Comparison of ENCODE assay signal across 20 cellular contexts in the genomic region with DNA sequence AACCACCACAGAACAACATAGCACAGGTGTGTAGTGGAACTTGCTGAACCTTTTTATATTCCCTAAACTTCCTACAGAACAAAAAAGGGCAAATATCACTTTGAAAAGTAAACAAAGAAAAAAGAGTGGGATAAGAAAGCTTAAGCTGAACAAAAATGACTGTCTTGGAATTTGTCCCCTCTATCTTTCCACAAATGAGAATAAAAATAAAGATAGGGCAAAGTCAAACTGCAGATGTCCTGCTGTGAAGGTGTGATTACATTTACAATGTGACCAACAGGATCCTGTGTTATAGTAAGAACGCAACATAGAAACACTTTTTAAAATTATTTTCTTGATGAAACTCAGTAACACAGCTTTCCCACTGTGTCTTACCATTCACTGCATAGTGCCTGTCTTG.
DNase-seq lines count a peak whose midpoint lies in the region; ATAC-seq, FAIRE-seq and TF ChIP-seq lines count a peak whose summit lies in the region.
"Had no signal": no experiment of that assay in that cellular context is flagged by ENCODE, and none has a peak within 500 bp of the region (broad histone marks: within the 10 kb centered on the region; RNA-seq: fewer than 3 reads in every experiment).

No MANE protein-coding gene starts in this region.

- no peak for TF ChIP-seq RAD21 in A549 (conservative IDR thresholded peaks at IDR 0.05 in 1 of 2, IDR thresholded peaks at IDR 0.05 in 1 of 2)

- CTCF ChIA-PET in A549 (lab: Yijun Ruan, JAX), result interaction anchor here (1.0 to 2.7 kb wide), 3 partner anchors 10 to 100 kb away, joined by 4 to 8 read pairs (median 5); no protein-coding TSS in a partner anchor

- in situ Hi-C loops in transverse colon (cut with MboI; ENCODE audit: low pct_ligation_motif_present in 1 of 4, low pct_unique_long_range_greater_than_20kb in 1 of 4, low sequenced_read_pairs in 3 of 4), result no loop called here

- WGBS in A549 (ENCODE audit: missing lambda C conversion rate), result 84% methylated on average over 1 of the region's 1 CpG
- WGBS in transverse colon (ENCODE audit: low coverage in 1 of 2), 2 donors, result 50 to 65% methylated on average over 1 of the region's 1 CpG

- no peak overlapping the region for H3K4me2 ChIP-seq in A549
- H3K4me2 ChIP-seq: GM23338 had no signal

- DNase-seq in A549 (ENCODE audit: low read depth in 1 of 2, low spot score in 1 of 2) (no peak), LoVo (ENCODE audit: low spot score) (peak; percentile 51), left colon (no peak), transverse colon (no peak), WERI-Rb-1 (no peak), NCI-H2029 (lab: John Stamatoyannopoulos, UW) (no peak)
- DNase-seq: ACHN; BE2C; C1 segment of cervical spinal cord; CD4-positive, CD25-positive, alpha-beta regulatory T cell; CD8-positive, alpha-beta memory T cell; COR-L47; DMS153; DMS79; GDM1; HCEC 1CT had no signal

- H3K27ac ChIP-seq in A549 (no peak overlapping the region), transverse colon (peak overlapping the region in 3 of 4 donors; percentile 57 to 76 (median 60)), WERI-Rb-1 (no peak overlapping the region)

- FAIRE-seq in A549 (lab: Jason Lieb, UNC), result peak; percentile 7
- FAIRE-seq: GM12892, GM18507, H54 had no signal

- TF ChIP-seq EP300 in A549 (IDR thresholded peaks at IDR 0.05) (no peak), transverse colon (IDR thresholded peaks at IDR 0.05; ENCODE audit: low read depth) (no peak)

- H3K4me1 ChIP-seq in A549 (no peaks in the 10 kb centered on the region), transverse colon (peaks cover 0 to 8% (median 4%) of the 10 kb centered on the region in 4 donors)

- intact Hi-C loops in left colon (cut with DNase I, micrococcal nuclease) (no loop called here), transverse colon (cut with DNase I; ENCODE audit: low total_unique reads) (no loop called here)

- ATAC-seq in A549 (no peak), left colon (peak; percentile 79)
- ATAC-seq: GM23338 had no signal

- POLR2A ChIA-PET in A549 (lab: Yijun Ruan, JAX), result no interaction called here

- H3K36me3 ChIP-seq in transverse colon, result peaks cover 0 to 15% (median 3%) of the 10 kb centered on the region in 4 donors
- H3K36me3 ChIP-seq in WERI-Rb-1, result no peaks in the 10 kb centered on the region; the same call in 1 of the 2 replicates

- no peaks in the 10 kb centered on the region for H3K9me3 ChIP-seq in A549
- H3K9me3 ChIP-seq in transverse colon, result no peaks in the 10 kb centered on the region
- H3K9me3 ChIP-seq in WERI-Rb-1 (ENCODE audit: severe bottlenecking), result no peaks in the 10 kb centered on the region
- H3K9me3 ChIP-seq: BE2C had no signal

- TF ChIP-seq POLR2A in A549 (IDR thresholded peaks at IDR 0.05; ENCODE audit: low read length) (no peak), transverse colon (IDR thresholded peaks at IDR 0.05) (no peak)

- TF ChIP-seq CTCF in A549 (IDR thresholded peaks at IDR 0.05) (no peak), transverse colon (IDR thresholded peaks at IDR 0.05) (no peak), WERI-Rb-1 (IDR thresholded peaks at IDR 0.05; ENCODE audit: low read depth, low read length) (no peak)

- H3K4me3 ChIP-seq in A549 (no peak overlapping the region), transverse colon (no peak overlapping the region), WERI-Rb-1 (ENCODE audit: low read depth, low read length) (no peak overlapping the region)
- H3K4me3 ChIP-seq: GM23338 had no signal

- no peaks in the 10 kb centered on the region for H3K27me3 ChIP-seq in transverse colon
- no peaks in the 10 kb centered on the region for H3K27me3 ChIP-seq in WERI-Rb-1 (ENCODE audit: insufficient read depth, low read depth, severe bottlenecking)
- H3K27me3 ChIP-seq: BE2C had no signal

TF ChIP-seq in A549, 52 proteins besides CTCF, POLR2A, EP300 and RAD21:
- TF ChIP-seq HOXB5 (CRISPR knock-in tag; IDR thresholded peaks at IDR 0.05), result no peak
- no peak for TF ChIP-seq FOSL2 (IDR thresholded peaks at IDR 0.05)
- TF ChIP-seq FOSL2 (CRISPR knock-in tag; IDR thresholded peaks at IDR 0.05), result no peak
- no peak for TF ChIP-seq MAZ (IDR thresholded peaks at IDR 0.05; ENCODE audit: borderline replicate concordance, low read depth, low read length)
- TF ChIP-seq HDAC2 (IDR thresholded peaks at IDR 0.05), result no peak

Comparison
In these comparisons a context has a peak if more than half of its experiments do, and no peak if none do; other contexts are left out.
1. H3K27ac ChIP-seq: peak in transverse colon (3 of 4); none in A549 (0 of 2) and WERI-Rb-1 (single experiment).